ENCODE assay signal across 1 cellular context in genomic region chr2:85011747-85012146, GRCh38.
TF ChIP-seq lines count a peak whose summit lies in the region.

No MANE protein-coding gene starts in this region.

TF ChIP-seq in IMR-90, 13 proteins besides CTCF, POLR2A, EP300 and RAD21:
- TF ChIP-seq BHLHE40 (IDR thresholded peaks at IDR 0.05; ENCODE audit: low read depth, low read length) = no peak
- no peak for TF ChIP-seq RCOR1 (IDR thresholded peaks at IDR 0.05; ENCODE audit: insufficient replicate concordance, low read length)
- TF ChIP-seq CHD1 (IDR thresholded peaks at IDR 0.05; ENCODE audit: low read depth, low read length) = no peak
- no peak for TF ChIP-seq USF2 (IDR thresholded peaks at IDR 0.05; ENCODE audit: low read depth, low read length)
- TF ChIP-seq CEBPB (IDR thresholded peaks at IDR 0.05; ENCODE audit: low read depth, low read length) = no peak
- TF ChIP-seq FOS (IDR thresholded peaks at IDR 0.05; ENCODE audit: low read depth, low read length) = no peak
- no peak for TF ChIP-seq MXI1 (IDR thresholded peaks at IDR 0.05; ENCODE audit: borderline replicate concordance, low read depth, low read length)
- no peak for TF ChIP-seq MAZ (IDR thresholded peaks at IDR 0.05; ENCODE audit: borderline replicate concordance, low read depth, low read length)
- TF ChIP-seq MAFK (IDR thresholded peaks at IDR 0.05; ENCODE audit: low read depth, low read length) = no peak
- no peak for TF ChIP-seq NFE2L2 (IDR thresholded peaks at IDR 0.05; ENCODE audit: low read depth, low read length)
- TF ChIP-seq RFX5 (IDR thresholded peaks at IDR 0.05; ENCODE audit: low read depth, low read length) = no peak
- TF ChIP-seq ELK1 (IDR thresholded peaks at IDR 0.05; ENCODE audit: borderline replicate concordance, low read depth, low read length) = no peak
- TF ChIP-seq SMC3 (IDR thresholded peaks at IDR 0.05; ENCODE audit: low read depth, low read length) = no peak
